ENCODE assay signal across 28 cellular contexts in genomic region chr3:69246612-69247011, GRCh38.
"Had no signal": no experiment of that assay in that cellular context is flagged by ENCODE, and none has a peak within 500 bp of the region (broad histone marks: within the 10 kb centered on the region; RNA-seq: fewer than 3 reads in every experiment).

No MANE protein-coding gene starts in this region.

- DNase-seq: activated CD4-positive, alpha-beta T cell treated with anti-CD3 and anti-CD28 coated beads for 48 hours; activated CD4-positive, alpha-beta T cell treated with anti-CD3 and anti-CD28 coated beads, Interleukin-2, amount 50 U/mL, for 48 hours; activated CD8-positive, alpha-beta memory T cell treated with anti-CD3 and anti-CD28 coated beads, Interleukin-2, amount 50 U/mL, for 4 hours; activated gamma-delta T cell treated with Interleukin-2 at 50 U/mL for 16 hours; activated naive CD4-positive, alpha-beta T cell treated with anti-CD3 and anti-CD28 coated beads, Interleukin-2, amount 50 U/mL, for 16 hours; activated T-cell treated with anti-CD3 and anti-CD28 coated beads, Interleukin-2, amount 50 U/mL, for 4 hours; central memory CD4-positive, alpha-beta T cell; foreskin fibroblast; head of caudate nucleus; hippocampal formation; left cardiac atrium; mucosa of descending colon; pancreas; SK-N-SH; stimulated activated CD4-positive, alpha-beta T cell treated with anti-CD3 and anti-CD28 coated beads, Interleukin-15, amount 100 ng/mL, for 24 hours; stimulated activated CD4-positive, alpha-beta T cell treated with anti-CD3 and anti-CD28 coated beads, Interleukin-2, amount 100 ng/mL, for 24 hours; stimulated activated naive B cell treated with anti-CD40 and anti-IgM and Interleukin-4, amounts not matched to agents 10 μg/mL and 1 μg/mL and 100 μg/mL, for 72 hours; stomach; SW 1271; T-helper 17 cell; T1000; tibial artery; WERI-Rb-1 had no signal

- H3K4me3 ChIP-seq: mucosa of descending colon, pancreas, prostate gland, stomach, tibial artery had no signal

- H3K27me3 ChIP-seq: pancreas, stomach, tibial artery had no signal

- H3K9me3 ChIP-seq: mucosa of descending colon, pancreas, prostate gland, SK-N-SH, stomach, tibial artery had no signal

- H3K27me3 Mint-ChIP-seq: activated T-helper 17 cell treated with anti-CD3 and anti-CD28 coated beads, Interleukin-2, amount 50 U/mL, for 72 hours; natural killer cell treated with Interleukin-12 subunit alpha and Interleukin-12 subunit beta and Interleukin-15 and Interleukin-18, amount 100 ng/mL, for 72 hours; stimulated activated naive B cell treated with anti-CD40 and anti-IgM and Interleukin-4, amounts not matched to agents 10 μg/mL and 1 μg/mL and 100 μg/mL, for 72 hours; T-helper 17 cell had no signal

- H3K4me2 ChIP-seq: SK-N-SH had no signal

- H3K36me3 Mint-ChIP-seq: natural killer cell treated with Interleukin-12 subunit alpha and Interleukin-12 subunit beta and Interleukin-15 and Interleukin-18, amount 100 ng/mL, for 72 hours; stimulated activated naive B cell treated with anti-CD40 and anti-IgM and Interleukin-4, amounts not matched to agents 10 μg/mL and 1 μg/mL and 100 μg/mL, for 72 hours had no signal

- H3K4me1 ChIP-seq: prostate gland, tibial artery had no signal

- H3K9me3 Mint-ChIP-seq: activated T-cell treated with anti-CD3 and anti-CD28 coated beads, Interleukin-2, amount 50 U/mL, for 4 hours; activated T-helper 17 cell treated with anti-CD3 and anti-CD28 coated beads, Interleukin-2, amount 50 U/mL, for 72 hours; natural killer cell treated with Interleukin-12 subunit alpha and Interleukin-12 subunit beta and Interleukin-15 and Interleukin-18, amount 100 ng/mL, for 72 hours; stimulated activated naive B cell treated with anti-CD40 and anti-IgM and Interleukin-4, amounts not matched to agents 10 μg/mL and 1 μg/mL and 100 μg/mL, for 72 hours had no signal

- H3K36me3 ChIP-seq: pancreas, prostate gland, stomach, tibial artery, WERI-Rb-1 had no signal

- H3K9ac ChIP-seq: SK-N-SH had no signal

- H3K4me3 Mint-ChIP-seq: activated T-cell treated with anti-CD3 and anti-CD28 coated beads, Interleukin-2, amount 50 U/mL, for 4 hours; activated T-helper 17 cell treated with anti-CD3 and anti-CD28 coated beads, Interleukin-2, amount 50 U/mL, for 72 hours; natural killer cell treated with Interleukin-12 subunit alpha and Interleukin-12 subunit beta and Interleukin-15 and Interleukin-18, amount 100 ng/mL, for 72 hours; stimulated activated naive B cell treated with anti-CD40 and anti-IgM and Interleukin-4, amounts not matched to agents 10 μg/mL and 1 μg/mL and 100 μg/mL, for 72 hours; T-helper 17 cell had no signal

- ATAC-seq: activated CD4-positive, CD25-positive, alpha-beta regulatory T cell treated with anti-CD3 and anti-CD28 coated beads, Interleukin-2, amount 50 U/mL, for 24 hours; activated T-cell treated with anti-CD3 and anti-CD28 coated beads, Interleukin-2, amount 50 U/mL, for 4 hours; activated T-helper 17 cell treated with anti-CD3 and anti-CD28 coated beads, Interleukin-2, amount 50 U/mL, for 72 hours; esophagus mucosa; left cardiac atrium; mucosa of descending colon; natural killer cell treated with Interleukin-12 subunit alpha and Interleukin-12 subunit beta and Interleukin-15 and Interleukin-18, amount 100 ng/mL, for 72 hours; pancreas; stimulated activated naive B cell treated with anti-CD40 and anti-IgM and Interleukin-4, amounts not matched to agents 10 μg/mL and 1 μg/mL and 100 μg/mL, for 72 hours; T-helper 17 cell had no signal

- H3K27ac Mint-ChIP-seq: activated T-helper 17 cell treated with anti-CD3 and anti-CD28 coated beads, Interleukin-2, amount 50 U/mL, for 72 hours; natural killer cell treated with Interleukin-12 subunit alpha and Interleukin-12 subunit beta and Interleukin-15 and Interleukin-18, amount 100 ng/mL, for 72 hours; stimulated activated naive B cell treated with anti-CD40 and anti-IgM and Interleukin-4, amounts not matched to agents 10 μg/mL and 1 μg/mL and 100 μg/mL, for 72 hours; T-helper 17 cell had no signal

- H3K27ac ChIP-seq: prostate gland, stomach, tibial artery, WERI-Rb-1 had no signal
